ENCODE assay signal across 18 cellular contexts in the genomic region with DNA sequence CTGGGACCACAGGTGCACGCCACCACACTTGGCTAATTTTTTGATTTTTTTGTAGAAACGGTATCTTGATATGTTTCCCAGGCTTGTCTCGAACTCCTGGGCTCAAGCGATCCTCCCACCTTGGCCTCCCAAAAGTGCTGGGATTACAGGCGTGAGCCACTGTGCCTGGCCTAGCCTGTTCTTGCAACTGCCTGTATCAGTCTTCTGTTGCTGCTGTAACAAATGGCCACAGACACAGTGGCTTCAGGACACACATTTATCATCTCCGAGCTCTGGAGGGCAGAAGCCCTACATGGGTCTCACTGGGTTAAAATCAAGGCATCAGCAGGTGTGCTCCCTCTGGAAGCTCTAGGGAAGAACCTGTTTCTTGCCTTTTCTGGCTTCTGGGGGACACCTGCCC.
A peak's percentile ranks its signal among the peaks of the same experiment; 100 is the strongest.
DNase-seq lines count a peak whose midpoint lies in the region; ATAC-seq lines count a peak whose summit lies in the region.
"Had no signal": no experiment of that assay in that cellular context is flagged by ENCODE, and none has a peak within 500 bp of the region (broad histone marks: within the 10 kb centered on the region; RNA-seq: fewer than 3 reads in every experiment).

No MANE protein-coding gene starts in this region.

- ATAC-seq in activated T-cell treated with anti-CD3 and anti-CD28 coated beads, Interleukin-2, amount 50 U/mL, for 72 hours (replicated peaks in 1 of 2): no peak
- no peak for ATAC-seq in central memory CD8-positive, alpha-beta T cell (replicated peaks; ENCODE audit: extremely low read depth, poor library complexity, severe bottlenecking)
- no peak for ATAC-seq in HG02884 (IDR thresholded peaks at IDR 0.05; ENCODE audit: unreplicated experiment)

- CTCF ChIA-PET in CD8-positive, alpha-beta memory T cell (lab: Charles Lee): no interaction called here

- H3K4me3 Mint-ChIP-seq in activated T-cell treated with anti-CD3 and anti-CD28 coated beads, Interleukin-2, amount 50 U/mL, for 72 hours: peak overlapping the region; percentile 20 to 62
- peak overlapping the region in 6 of 7 donors; percentile 10 to 62 (median 30) for H3K4me3 Mint-ChIP-seq in CD8-positive, alpha-beta memory T cell
- H3K4me3 Mint-ChIP-seq in central memory CD8-positive, alpha-beta T cell: peak overlapping the region; percentile 67
- H3K4me3 Mint-ChIP-seq: H9 had no signal

- H3K27ac ChIP-seq in CD8-positive, alpha-beta memory T cell (ENCODE audit: low read depth, low read length): no peak overlapping the region
- H3K27ac ChIP-seq: 22Rv1, A549 had no signal

- H3K36me3 Mint-ChIP-seq in activated T-cell treated with anti-CD3 and anti-CD28 coated beads, Interleukin-2, amount 50 U/mL, for 72 hours (ENCODE audit: insufficient read depth in 2 of 2): peaks cover 7 to 14% of the 10 kb centered on the region in 2 donors
- peaks cover 0 to 24% (median 0%) of the 10 kb centered on the region in 3 donors for H3K36me3 Mint-ChIP-seq in CD8-positive, alpha-beta memory T cell
- H3K36me3 Mint-ChIP-seq in central memory CD8-positive, alpha-beta T cell (ENCODE audit: insufficient read depth): no peaks in the 10 kb centered on the region
- H3K36me3 Mint-ChIP-seq: CD8-positive, alpha-beta T cell had no signal

- H3K36me3 ChIP-seq in CD8-positive, alpha-beta memory T cell (ENCODE audit: insufficient read depth, low read length): no peaks in the 10 kb centered on the region

- no peak for DNase-seq in activated T-cell treated with anti-CD3 and anti-CD28 coated beads, Interleukin-2, amount 50 U/mL, for 72 hours
- DNase-seq in activated T-cell treated with anti-CD3 and anti-CD28 coated beads, Interleukin-2, amount 50 U/mL, for 1 hour: no peak
- DNase-seq in CD8-positive, alpha-beta memory T cell: no peak
- DNase-seq in central memory CD8-positive, alpha-beta T cell (ENCODE audit: low spot score in 2 of 2): no peak
- DNase-seq in ureter (ENCODE audit: low spot score) (no peak), NCI-H187 (lab: John Stamatoyannopoulos, UW) (no peak)
- DNase-seq: AML-193, COR-L47, DMS 273 treated with DMSO at 0.1 percent for 48 hours, DMS53, DND-41, EL, H9 had no signal

- POLR2A ChIA-PET in CD8-positive, alpha-beta memory T cell (lab: Charles Lee): no interaction called here

- H3K4me3 ChIP-seq in CD8-positive, alpha-beta memory T cell (ENCODE audit: low read length): no peak overlapping the region
- H3K4me3 ChIP-seq: A549, GM12878 had no signal

- H3K27me3 Mint-ChIP-seq in activated T-cell treated with anti-CD3 and anti-CD28 coated beads, Interleukin-2, amount 50 U/mL, for 72 hours (ENCODE audit: low read depth): peaks cover 7% of the 10 kb centered on the region
- H3K27me3 Mint-ChIP-seq in CD8-positive, alpha-beta memory T cell: peaks cover 7 to 10% of the 10 kb centered on the region in 2 donors
- H3K27me3 Mint-ChIP-seq in central memory CD8-positive, alpha-beta T cell: no peaks in the 10 kb centered on the region

- peaks cover 4 to 16% of the 10 kb centered on the region in 2 donors for H3K9me3 Mint-ChIP-seq in activated T-cell treated with anti-CD3 and anti-CD28 coated beads, Interleukin-2, amount 50 U/mL, for 72 hours
- H3K9me3 Mint-ChIP-seq in CD8-positive, alpha-beta memory T cell: peaks cover 4 to 20% (median 9%) of the 10 kb centered on the region in 5 donors
- H3K9me3 Mint-ChIP-seq in central memory CD8-positive, alpha-beta T cell: no peaks in the 10 kb centered on the region

- no peaks in the 10 kb centered on the region for H3K9me3 ChIP-seq in CD8-positive, alpha-beta memory T cell (ENCODE audit: low read length)

- peaks cover 11% of the 10 kb centered on the region for H3K4me1 ChIP-seq in CD8-positive, alpha-beta memory T cell (ENCODE audit: insufficient read depth, low read length)

- H3K27ac Mint-ChIP-seq in activated T-cell treated with anti-CD3 and anti-CD28 coated beads, Interleukin-2, amount 50 U/mL, for 72 hours: no peak overlapping the region
- no peak overlapping the region for H3K27ac Mint-ChIP-seq in CD8-positive, alpha-beta memory T cell
- H3K27ac Mint-ChIP-seq in central memory CD8-positive, alpha-beta T cell (ENCODE audit: low read depth): peak overlapping the region; percentile 39

- peaks cover 24% of the 10 kb centered on the region for H3K4me1 Mint-ChIP-seq in activated T-cell treated with anti-CD3 and anti-CD28 coated beads, Interleukin-2, amount 50 U/mL, for 72 hours (ENCODE audit: low read depth)
- H3K4me1 Mint-ChIP-seq in CD8-positive, alpha-beta memory T cell: peaks cover 13 to 20% (median 19%) of the 10 kb centered on the region in 3 donors
- H3K4me1 Mint-ChIP-seq in central memory CD8-positive, alpha-beta T cell: peaks cover 24% of the 10 kb centered on the region

- H3K27me3 ChIP-seq in CD8-positive, alpha-beta memory T cell (ENCODE audit: insufficient read depth, low read length, poor library complexity, severe bottlenecking): no peaks in the 10 kb centered on the region
